ENCODE assay signal across 9 cellular contexts in genomic region chr11:67465190-67465522, GRCh38. TPM values are rescaled to one million over a fixed set of nuclear protein-coding genes. Genes with fewer than 3 reads are reported as not detected.
A peak's percentile ranks its signal among the peaks of the same experiment; 100 is the strongest.
DNase-seq lines count a peak whose midpoint lies in the region; ATAC-seq and TF ChIP-seq lines count a peak whose summit lies in the region.
"Had no signal": no experiment of that assay in that cellular context is flagged by ENCODE, and none has a peak within 500 bp of the region (broad histone marks: within the 10 kb centered on the region; RNA-seq: fewer than 3 reads in every experiment).

No MANE protein-coding gene starts in this region.

- H3K4me3 Mint-ChIP-seq in memory B cell: peak overlapping the region; percentile 91

- TF ChIP-seq CTCF in heart right ventricle (IDR thresholded peaks at IDR 0.05) (no peak), body of pancreas (IDR thresholded peaks at IDR 0.05) (no peak), uterus (IDR thresholded peaks at IDR 0.05) (no peak)

- H3K4me1 ChIP-seq in heart right ventricle (peaks cover 8 to 57% (median 30%) of the 10 kb centered on the region in 9 donors), body of pancreas (peaks cover 57% of the 10 kb centered on the region), uterus (peaks cover 0 to 6% of the 10 kb centered on the region in 2 donors)

- no peaks in the 10 kb centered on the region for H3K9me3 Mint-ChIP-seq in memory B cell

- WGBS in heart right ventricle, 2 donors: 44 to 50% methylated on average over 3 of the region's 3 CpGs
- WGBS in body of pancreas, 2 donors: 0 to 24% methylated on average over 3 of the region's 3 CpGs

- H3K27me3 ChIP-seq in heart right ventricle (no peaks in the 10 kb centered on the region), body of pancreas (no peaks in the 10 kb centered on the region), uterus (no peaks in the 10 kb centered on the region)

- peak overlapping the region; percentile 78 to 94 (median 90) for H3K27ac ChIP-seq in heart right ventricle
- peak overlapping the region; percentile 68 to 93 (median 82) for H3K27ac ChIP-seq in body of pancreas
- peak overlapping the region; percentile 86 to 90 for H3K27ac ChIP-seq in uterus

- H3K4me3 ChIP-seq in heart right ventricle (peak overlapping the region; percentile 19 to 68 (median 64)), body of pancreas (peak overlapping the region; percentile 1 to 21), uterus (peak overlapping the region; percentile 24 to 40)

- H3K36me3 ChIP-seq in heart right ventricle: peaks cover 0 to 6% (median 0%) of the 10 kb centered on the region in 9 donors
- H3K36me3 ChIP-seq in body of pancreas (replicated peaks in 1 of 2; ENCODE audit: insufficient read depth in 1 of 2, low read depth in 2 of 2): no peaks in the 10 kb centered on the region
- no peaks in the 10 kb centered on the region for H3K36me3 ChIP-seq in uterus

- H3K36me3 Mint-ChIP-seq in memory B cell: peaks cover 5% of the 10 kb centered on the region

- peak overlapping the region; percentile 95 for H3K27ac Mint-ChIP-seq in memory B cell

- peaks cover 27% of the 10 kb centered on the region for H3K4me1 Mint-ChIP-seq in memory B cell

- DNase-seq in heart right ventricle: no peak
- DNase-seq in left cardiac atrium: no peak
- no peak for DNase-seq in body of pancreas
- no peak for DNase-seq in memory B cell (ENCODE audit: low spot score in 2 of 2)
- no peak for DNase-seq in uterus
- no peak for DNase-seq in NCI-H2081 (lab: John Stamatoyannopoulos, UW)
- no peak for DNase-seq in 8988T
- DNase-seq in activated CD4-positive, alpha-beta T cell treated with anti-CD3 and anti-CD28 coated beads for 48 hours: no peak

- intact Hi-C loops in heart right ventricle (cut with DNase I) (loop anchor here in 8 of 10 donors (5.0 kb wide), 5 partner anchors 38 to 73 kb away; partner anchors contain the start of genes PPP1CA (in 6 of the 8), TBC1D10C (in 6 of the 8), RPS6KB2 (in 2 of the 8) and CDK2AP2 (in 1 of the 8)), left cardiac atrium (cut with DNase I) (loop anchor here in 1 of 2 donors (10.0 kb wide), 1 partner anchor 60 kb away; the partner anchor contains the start of genes PPP1CA and TBC1D10C), body of pancreas (cut with DNase I) (no loop called here), uterus (cut with DNase I; ENCODE audit: low total_unique reads) (no loop called here)

- TF ChIP-seq POLR2A in body of pancreas (IDR thresholded peaks at IDR 0.05): no peak
- TF ChIP-seq POLR2A in uterus (IDR thresholded peaks at IDR 0.05): no peak

- no peaks in the 10 kb centered on the region for H3K27me3 Mint-ChIP-seq in memory B cell

- H3K9me3 ChIP-seq in heart right ventricle (no peaks in the 10 kb centered on the region), body of pancreas (no peaks in the 10 kb centered on the region), uterus (no peaks in the 10 kb centered on the region)

- ATAC-seq in heart right ventricle: no peak
- ATAC-seq in left cardiac atrium: no peak
- ATAC-seq in body of pancreas: no peak
- ATAC-seq in memory B cell (ENCODE audit: low read depth): no peak

RNA-seq across cellular contexts. Expression of gene TMEM134, which starts 3.9 kb away (rescaled TPM):
- total RNA-seq in heart right ventricle (100 to 1,000 TPM in 1 of 10 donors, 10 to 100 TPM in 9; 69.8 to 104 (median 81.2) TPM), left cardiac atrium (10 to 100 TPM; 50.5 to 58.1 TPM), body of pancreas (100 to 1,000 TPM in 1 of 2 donors, 10 to 100 TPM in 1; 69.5 to 118 TPM), uterus (10 to 100 TPM in 3 of 4 donors, 1 to 10 TPM in 1; 6.9 to 59.5 (median 36.0) TPM)
- 10 to 100 TPM; 78.0 to 94.4 TPM for polyA plus RNA-seq in heart right ventricle

RNA-seq across cellular contexts. Expression of gene CABP4, which starts 10.0 kb away (rescaled TPM):
- total RNA-seq in heart right ventricle: 1 to 10 TPM in 2 of 10 donors, under 1 TPM in 7, not detected in 1; 0.17 to 1.5 (median 0.70) TPM
- polyA plus RNA-seq in heart right ventricle: 1 to 10 TPM in 1 of 2 donors, under 1 TPM in 1; 0.39 to 1.5 TPM
- total RNA-seq in left cardiac atrium: 1 to 10 TPM; 1.2 to 1.3 TPM
- 1 to 10 TPM in 1 of 2 donors, not detected in 1; 3.1 TPM for total RNA-seq in body of pancreas
- total RNA-seq in uterus: 1 to 10 TPM in 1 of 4 donors, under 1 TPM in 1, not detected in 2; 0.67 to 1.9 TPM

RNA-seq across cellular contexts. Expression of gene GPR152, which starts 12.6 kb away (rescaled TPM):
- total RNA-seq in heart right ventricle (not detected), left cardiac atrium (not detected), body of pancreas (not detected), uterus (not detected)
- polyA plus RNA-seq in heart right ventricle: not detected
- total RNA-seq: T-helper 1 cell treated with Interleukin-12 subunit alpha and Interleukin-12 subunit beta and Interleukin-4 antibody, amounts not matched to agents 30 ng/mL and 1 ng/mL, for 36 hours had no signal

RNA-seq across cellular contexts. Expression of gene AIP, which starts 17.7 kb away (rescaled TPM):
- total RNA-seq in heart right ventricle (10 to 100 TPM; 37.5 to 63.0 (median 49.8) TPM), left cardiac atrium (10 to 100 TPM; 50.5 to 51.2 TPM), body of pancreas (10 to 100 TPM; 21.4 to 39.7 TPM), uterus (100 to 1,000 TPM in 1 of 4 donors, 10 to 100 TPM in 3; 52.9 to 131 (median 85.5) TPM)
- polyA plus RNA-seq in heart right ventricle: 100 to 1,000 TPM in 1 of 2 donors, 10 to 100 TPM in 1; 74.8 to 104 TPM

RNA-seq across cellular contexts. Expression of gene CORO1B, which starts 21.9 kb away (rescaled TPM):
- 10 to 100 TPM; 12.2 to 38.7 (median 19.6) TPM for total RNA-seq in heart right ventricle
- 10 to 100 TPM; 29.1 to 42.3 TPM for polyA plus RNA-seq in heart right ventricle
- 10 to 100 TPM; 35.4 to 40.7 TPM for total RNA-seq in left cardiac atrium
- 10 to 100 TPM; 53.1 to 55.3 TPM for total RNA-seq in body of pancreas
- 10 to 100 TPM; 34.7 to 79.2 (median 69.0) TPM for total RNA-seq in uterus

Comparison
In these comparisons a context has a peak if more than half of its experiments do, and no peak if none do; other contexts are left out.
1. H3K4me3 ChIP-seq: peak in every context shown above with its lines; median percentile 64 in heart right ventricle; 32 in uterus; 11 in body of pancreas.
2. intact Hi-C loops: an anchor here in heart right ventricle (5.0 kb wide); none called in body of pancreas and uterus.